1 cellular context compared by ENCODE assay signal in the genomic region with DNA sequence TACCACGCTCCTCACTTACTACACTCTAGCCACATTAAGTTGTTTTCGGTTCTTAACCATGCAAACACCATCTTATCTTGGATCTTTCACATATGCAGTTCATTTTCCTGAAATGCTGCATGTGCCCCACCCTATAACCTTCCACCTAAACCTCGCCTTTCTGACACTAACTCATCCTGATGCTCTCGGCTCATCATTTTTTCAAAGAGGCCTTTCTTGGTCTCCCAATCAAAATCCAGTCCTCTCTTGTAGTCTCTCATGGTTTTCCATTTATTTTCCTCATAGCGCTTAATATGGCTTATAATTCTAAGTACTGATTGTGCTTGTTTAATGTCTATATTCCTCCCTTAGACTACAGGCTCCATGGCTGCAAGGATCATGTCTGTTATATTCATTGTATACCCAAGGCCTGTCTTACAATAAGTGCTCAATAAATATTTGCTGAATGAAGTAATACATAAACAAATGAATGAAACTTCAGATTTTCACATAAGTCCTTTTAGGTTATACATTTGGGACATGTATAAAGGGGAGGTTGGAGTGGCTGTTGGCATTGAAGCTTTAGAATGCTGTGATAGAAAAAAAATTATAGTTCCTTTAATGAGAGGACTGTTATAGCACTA.
TF ChIP-seq lines count a peak whose summit lies in the region.

No MANE protein-coding gene starts in this region.

TF ChIP-seq in K562, 482 proteins besides CTCF, POLR2A, EP300 and RAD21 (continued from another document and continues in another):
- TF ChIP-seq, protein P1, sequence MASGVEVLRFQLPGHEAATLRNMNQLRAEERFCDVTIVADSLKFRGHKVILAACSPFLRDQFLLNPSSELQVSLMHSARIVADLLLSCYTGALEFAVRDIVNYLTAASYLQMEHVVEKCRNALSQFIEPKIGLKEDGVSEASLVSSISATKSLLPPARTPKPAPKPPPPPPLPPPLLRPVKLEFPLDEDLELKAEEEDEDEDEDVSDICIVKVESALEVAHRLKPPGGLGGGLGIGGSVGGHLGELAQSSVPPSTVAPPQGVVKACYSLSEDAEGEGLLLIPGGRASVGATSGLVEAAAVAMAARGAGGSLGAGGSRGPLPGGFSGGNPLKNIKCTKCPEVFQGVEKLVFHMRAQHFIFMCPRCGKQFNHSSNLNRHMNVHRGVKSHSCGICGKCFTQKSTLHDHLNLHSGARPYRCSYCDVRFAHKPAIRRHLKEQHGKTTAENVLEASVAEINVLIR (CRISPR knock-in tag; IDR thresholded peaks at IDR 0.05) = no peak
- no peak for TF ChIP-seq NFRKB (IDR thresholded peaks at IDR 0.05; ENCODE audit: low read depth)
- TF ChIP-seq, protein P2, sequence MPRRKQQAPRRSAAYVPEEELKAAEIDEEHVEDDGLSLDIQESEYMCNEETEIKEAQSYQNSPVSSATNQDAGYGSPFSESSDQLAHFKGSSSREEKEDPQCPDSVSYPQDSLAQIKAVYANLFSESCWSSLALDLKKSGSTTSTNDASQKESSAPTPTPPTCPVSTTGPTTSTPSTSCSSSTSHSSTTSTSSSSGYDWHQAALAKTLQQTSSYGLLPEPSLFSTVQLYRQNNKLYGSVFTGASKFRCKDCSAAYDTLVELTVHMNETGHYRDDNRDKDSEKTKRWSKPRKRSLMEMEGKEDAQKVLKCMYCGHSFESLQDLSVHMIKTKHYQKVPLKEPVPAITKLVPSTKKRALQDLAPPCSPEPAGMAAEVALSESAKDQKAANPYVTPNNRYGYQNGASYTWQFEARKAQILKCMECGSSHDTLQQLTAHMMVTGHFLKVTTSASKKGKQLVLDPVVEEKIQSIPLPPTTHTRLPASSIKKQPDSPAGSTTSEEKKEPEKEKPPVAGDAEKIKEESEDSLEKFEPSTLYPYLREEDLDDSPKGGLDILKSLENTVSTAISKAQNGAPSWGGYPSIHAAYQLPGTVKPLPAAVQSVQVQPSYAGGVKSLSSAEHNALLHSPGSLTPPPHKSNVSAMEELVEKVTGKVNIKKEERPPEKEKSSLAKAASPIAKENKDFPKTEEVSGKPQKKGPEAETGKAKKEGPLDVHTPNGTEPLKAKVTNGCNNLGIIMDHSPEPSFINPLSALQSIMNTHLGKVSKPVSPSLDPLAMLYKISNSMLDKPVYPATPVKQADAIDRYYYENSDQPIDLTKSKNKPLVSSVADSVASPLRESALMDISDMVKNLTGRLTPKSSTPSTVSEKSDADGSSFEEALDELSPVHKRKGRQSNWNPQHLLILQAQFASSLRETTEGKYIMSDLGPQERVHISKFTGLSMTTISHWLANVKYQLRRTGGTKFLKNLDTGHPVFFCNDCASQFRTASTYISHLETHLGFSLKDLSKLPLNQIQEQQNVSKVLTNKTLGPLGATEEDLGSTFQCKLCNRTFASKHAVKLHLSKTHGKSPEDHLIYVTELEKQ (CRISPR knock-in tag; IDR thresholded peaks at IDR 0.05) = no peak
- no peak for TF ChIP-seq NR2F6 (CRISPR knock-in tag; IDR thresholded peaks at IDR 0.05)
- no peak for TF ChIP-seq ZBED1 (IDR thresholded peaks at IDR 0.05)
- TF ChIP-seq HNRNPUL1 (IDR thresholded peaks at IDR 0.05; ENCODE audit: low read length) = no peak
- TF ChIP-seq, protein P3, sequence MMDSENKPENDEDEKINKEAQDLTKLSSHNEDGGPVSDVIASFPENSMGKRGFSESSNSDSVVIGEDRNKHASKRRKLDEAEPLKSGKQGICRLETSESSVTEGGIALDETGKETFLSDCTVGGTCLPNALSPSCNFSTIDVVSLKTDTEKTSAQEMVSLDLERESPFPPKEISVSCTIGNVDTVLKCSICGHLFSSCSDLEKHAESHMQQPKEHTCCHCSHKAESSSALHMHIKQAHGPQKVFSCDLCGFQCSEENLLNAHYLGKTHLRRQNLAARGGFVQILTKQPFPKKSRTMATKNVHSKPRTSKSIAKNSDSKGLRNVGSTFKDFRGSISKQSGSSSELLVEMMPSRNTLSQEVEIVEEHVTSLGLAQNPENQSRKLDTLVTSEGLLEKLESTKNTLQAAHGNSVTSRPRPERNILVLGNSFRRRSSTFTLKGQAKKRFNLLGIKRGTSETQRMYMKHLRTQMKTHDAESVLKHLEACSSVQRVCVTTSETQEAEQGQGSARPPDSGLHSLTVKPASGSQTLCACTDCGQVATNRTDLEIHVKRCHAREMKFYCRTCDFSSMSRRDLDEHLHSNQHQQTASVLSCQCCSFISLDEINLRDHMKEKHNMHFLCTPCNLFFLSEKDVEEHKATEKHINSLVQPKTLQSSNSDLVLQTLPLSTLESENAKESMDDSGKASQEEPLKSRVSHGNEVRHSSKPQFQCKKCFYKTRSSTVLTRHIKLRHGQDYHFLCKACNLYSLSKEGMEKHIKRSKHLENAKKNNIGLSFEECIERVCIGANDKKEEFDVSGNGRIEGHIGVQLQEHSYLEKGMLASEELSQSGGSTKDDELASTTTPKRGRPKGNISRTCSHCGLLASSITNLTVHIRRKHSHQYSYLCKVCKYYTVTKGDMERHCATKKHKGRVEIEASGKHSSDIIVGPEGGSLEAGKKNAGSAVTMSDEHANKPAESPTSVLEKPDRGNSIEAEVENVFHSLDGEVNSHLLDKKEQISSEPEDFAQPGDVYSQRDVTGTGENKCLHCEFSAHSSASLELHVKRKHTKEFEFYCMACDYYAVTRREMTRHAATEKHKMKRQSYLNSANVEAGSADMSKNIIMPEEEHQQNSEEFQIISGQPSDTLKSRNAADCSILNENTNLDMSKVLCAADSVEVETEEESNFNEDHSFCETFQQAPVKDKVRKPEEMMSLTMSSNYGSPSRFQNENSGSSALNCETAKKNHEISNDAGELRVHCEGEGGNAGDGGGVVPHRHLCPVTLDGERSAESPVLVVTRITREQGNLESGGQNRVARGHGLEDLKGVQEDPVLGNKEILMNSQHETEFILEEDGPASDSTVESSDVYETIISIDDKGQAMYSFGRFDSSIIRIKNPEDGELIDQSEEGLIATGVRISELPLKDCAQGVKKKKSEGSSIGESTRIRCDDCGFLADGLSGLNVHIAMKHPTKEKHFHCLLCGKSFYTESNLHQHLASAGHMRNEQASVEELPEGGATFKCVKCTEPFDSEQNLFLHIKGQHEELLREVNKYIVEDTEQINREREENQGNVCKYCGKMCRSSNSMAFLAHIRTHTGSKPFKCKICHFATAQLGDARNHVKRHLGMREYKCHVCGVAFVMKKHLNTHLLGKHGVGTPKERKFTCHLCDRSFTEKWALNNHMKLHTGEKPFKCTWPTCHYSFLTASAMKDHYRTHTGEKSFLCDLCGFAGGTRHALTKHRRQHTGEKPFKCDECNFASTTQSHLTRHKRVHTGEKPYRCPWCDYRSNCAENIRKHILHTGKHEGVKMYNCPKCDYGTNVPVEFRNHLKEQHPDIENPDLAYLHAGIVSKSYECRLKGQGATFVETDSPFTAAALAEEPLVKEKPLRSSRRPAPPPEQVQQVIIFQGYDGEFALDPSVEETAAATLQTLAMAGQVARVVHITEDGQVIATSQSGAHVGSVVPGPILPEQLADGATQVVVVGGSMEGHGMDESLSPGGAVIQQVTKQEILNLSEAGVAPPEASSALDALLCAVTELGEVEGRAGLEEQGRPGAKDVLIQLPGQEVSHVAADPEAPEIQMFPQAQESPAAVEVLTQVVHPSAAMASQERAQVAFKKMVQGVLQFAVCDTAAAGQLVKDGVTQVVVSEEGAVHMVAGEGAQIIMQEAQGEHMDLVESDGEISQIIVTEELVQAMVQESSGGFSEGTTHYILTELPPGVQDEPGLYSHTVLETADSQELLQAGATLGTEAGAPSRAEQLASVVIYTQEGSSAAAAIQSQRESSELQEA (IDR thresholded peaks at IDR 0.05; ENCODE audit: low read depth) = no peak
- TF ChIP-seq, protein P4, sequence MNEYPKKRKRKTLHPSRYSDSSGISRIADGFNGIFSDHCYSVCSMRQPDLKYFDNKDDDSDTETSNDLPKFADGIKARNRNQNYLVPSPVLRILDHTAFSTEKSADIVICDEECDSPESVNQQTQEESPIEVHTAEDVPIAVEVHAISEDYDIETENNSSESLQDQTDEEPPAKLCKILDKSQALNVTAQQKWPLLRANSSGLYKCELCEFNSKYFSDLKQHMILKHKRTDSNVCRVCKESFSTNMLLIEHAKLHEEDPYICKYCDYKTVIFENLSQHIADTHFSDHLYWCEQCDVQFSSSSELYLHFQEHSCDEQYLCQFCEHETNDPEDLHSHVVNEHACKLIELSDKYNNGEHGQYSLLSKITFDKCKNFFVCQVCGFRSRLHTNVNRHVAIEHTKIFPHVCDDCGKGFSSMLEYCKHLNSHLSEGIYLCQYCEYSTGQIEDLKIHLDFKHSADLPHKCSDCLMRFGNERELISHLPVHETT (CRISPR knock-in tag; conservative IDR thresholded peaks at IDR 0.05 in 1 of 2, IDR thresholded peaks at IDR 0.05 in 1 of 2) = no peak; a peak in 1 of 4 replicates
- no peak for TF ChIP-seq SRSF3 (IDR thresholded peaks at IDR 0.05; ENCODE audit: insufficient read depth, low read length)
- no peak for TF ChIP-seq TFAM (CRISPR knock-in tag; conservative IDR thresholded peaks at IDR 0.05)
- no peak for TF ChIP-seq HDAC3 (IDR thresholded peaks at IDR 0.05; ENCODE audit: borderline replicate concordance, partially characterized antibody)
- no peak for TF ChIP-seq NFXL1 (CRISPR knock-in tag; IDR thresholded peaks at IDR 0.05)
- TF ChIP-seq, protein P5, sequence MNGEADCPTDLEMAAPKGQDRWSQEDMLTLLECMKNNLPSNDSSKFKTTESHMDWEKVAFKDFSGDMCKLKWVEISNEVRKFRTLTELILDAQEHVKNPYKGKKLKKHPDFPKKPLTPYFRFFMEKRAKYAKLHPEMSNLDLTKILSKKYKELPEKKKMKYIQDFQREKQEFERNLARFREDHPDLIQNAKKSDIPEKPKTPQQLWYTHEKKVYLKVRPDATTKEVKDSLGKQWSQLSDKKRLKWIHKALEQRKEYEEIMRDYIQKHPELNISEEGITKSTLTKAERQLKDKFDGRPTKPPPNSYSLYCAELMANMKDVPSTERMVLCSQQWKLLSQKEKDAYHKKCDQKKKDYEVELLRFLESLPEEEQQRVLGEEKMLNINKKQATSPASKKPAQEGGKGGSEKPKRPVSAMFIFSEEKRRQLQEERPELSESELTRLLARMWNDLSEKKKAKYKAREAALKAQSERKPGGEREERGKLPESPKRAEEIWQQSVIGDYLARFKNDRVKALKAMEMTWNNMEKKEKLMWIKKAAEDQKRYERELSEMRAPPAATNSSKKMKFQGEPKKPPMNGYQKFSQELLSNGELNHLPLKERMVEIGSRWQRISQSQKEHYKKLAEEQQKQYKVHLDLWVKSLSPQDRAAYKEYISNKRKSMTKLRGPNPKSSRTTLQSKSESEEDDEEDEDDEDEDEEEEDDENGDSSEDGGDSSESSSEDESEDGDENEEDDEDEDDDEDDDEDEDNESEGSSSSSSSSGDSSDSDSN (IDR thresholded peaks at IDR 0.05; ENCODE audit: borderline replicate concordance in 1 of 2, low read depth in 2 of 2, low read length in 2 of 2) = no peak
- no peak for TF ChIP-seq ZNF124 (CRISPR knock-in tag; IDR thresholded peaks at IDR 0.05)
- no peak for TF ChIP-seq GABPA (tag; conservative IDR thresholded peaks at IDR 0.05; ENCODE audit: low read depth)
- TF ChIP-seq RBM17 (IDR thresholded peaks at IDR 0.05; ENCODE audit: borderline replicate concordance, low read depth, low read length) = no peak
- no peak for TF ChIP-seq ZSCAN29 (IDR thresholded peaks at IDR 0.05)
- TF ChIP-seq, protein P6, sequence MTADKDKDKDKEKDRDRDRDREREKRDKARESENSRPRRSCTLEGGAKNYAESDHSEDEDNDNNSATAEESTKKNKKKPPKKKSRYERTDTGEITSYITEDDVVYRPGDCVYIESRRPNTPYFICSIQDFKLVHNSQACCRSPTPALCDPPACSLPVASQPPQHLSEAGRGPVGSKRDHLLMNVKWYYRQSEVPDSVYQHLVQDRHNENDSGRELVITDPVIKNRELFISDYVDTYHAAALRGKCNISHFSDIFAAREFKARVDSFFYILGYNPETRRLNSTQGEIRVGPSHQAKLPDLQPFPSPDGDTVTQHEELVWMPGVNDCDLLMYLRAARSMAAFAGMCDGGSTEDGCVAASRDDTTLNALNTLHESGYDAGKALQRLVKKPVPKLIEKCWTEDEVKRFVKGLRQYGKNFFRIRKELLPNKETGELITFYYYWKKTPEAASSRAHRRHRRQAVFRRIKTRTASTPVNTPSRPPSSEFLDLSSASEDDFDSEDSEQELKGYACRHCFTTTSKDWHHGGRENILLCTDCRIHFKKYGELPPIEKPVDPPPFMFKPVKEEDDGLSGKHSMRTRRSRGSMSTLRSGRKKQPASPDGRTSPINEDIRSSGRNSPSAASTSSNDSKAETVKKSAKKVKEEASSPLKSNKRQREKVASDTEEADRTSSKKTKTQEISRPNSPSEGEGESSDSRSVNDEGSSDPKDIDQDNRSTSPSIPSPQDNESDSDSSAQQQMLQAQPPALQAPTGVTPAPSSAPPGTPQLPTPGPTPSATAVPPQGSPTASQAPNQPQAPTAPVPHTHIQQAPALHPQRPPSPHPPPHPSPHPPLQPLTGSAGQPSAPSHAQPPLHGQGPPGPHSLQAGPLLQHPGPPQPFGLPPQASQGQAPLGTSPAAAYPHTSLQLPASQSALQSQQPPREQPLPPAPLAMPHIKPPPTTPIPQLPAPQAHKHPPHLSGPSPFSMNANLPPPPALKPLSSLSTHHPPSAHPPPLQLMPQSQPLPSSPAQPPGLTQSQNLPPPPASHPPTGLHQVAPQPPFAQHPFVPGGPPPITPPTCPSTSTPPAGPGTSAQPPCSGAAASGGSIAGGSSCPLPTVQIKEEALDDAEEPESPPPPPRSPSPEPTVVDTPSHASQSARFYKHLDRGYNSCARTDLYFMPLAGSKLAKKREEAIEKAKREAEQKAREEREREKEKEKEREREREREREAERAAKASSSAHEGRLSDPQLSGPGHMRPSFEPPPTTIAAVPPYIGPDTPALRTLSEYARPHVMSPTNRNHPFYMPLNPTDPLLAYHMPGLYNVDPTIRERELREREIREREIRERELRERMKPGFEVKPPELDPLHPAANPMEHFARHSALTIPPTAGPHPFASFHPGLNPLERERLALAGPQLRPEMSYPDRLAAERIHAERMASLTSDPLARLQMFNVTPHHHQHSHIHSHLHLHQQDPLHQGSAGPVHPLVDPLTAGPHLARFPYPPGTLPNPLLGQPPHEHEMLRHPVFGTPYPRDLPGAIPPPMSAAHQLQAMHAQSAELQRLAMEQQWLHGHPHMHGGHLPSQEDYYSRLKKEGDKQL (CRISPR knock-in tag; IDR thresholded peaks at IDR 0.05; ENCODE audit: borderline replicate concordance) = no peak
- TF ChIP-seq, protein P7, sequence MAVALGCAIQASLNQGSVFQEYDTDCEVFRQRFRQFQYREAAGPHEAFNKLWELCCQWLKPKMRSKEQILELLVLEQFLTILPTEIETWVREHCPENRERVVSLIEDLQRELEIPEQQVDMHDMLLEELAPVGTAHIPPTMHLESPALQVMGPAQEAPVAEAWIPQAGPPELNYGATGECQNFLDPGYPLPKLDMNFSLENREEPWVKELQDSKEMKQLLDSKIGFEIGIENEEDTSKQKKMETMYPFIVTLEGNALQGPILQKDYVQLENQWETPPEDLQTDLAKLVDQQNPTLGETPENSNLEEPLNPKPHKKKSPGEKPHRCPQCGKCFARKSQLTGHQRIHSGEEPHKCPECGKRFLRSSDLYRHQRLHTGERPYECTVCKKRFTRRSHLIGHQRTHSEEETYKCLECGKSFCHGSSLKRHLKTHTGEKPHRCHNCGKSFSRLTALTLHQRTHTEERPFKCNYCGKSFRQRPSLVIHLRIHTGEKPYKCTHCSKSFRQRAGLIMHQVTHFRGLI (CRISPR knock-in tag; IDR thresholded peaks at IDR 0.05) = no peak
- TF ChIP-seq TSC22D4 (tag; IDR thresholded peaks at IDR 0.05) = no peak
- TF ChIP-seq FOXJ2 (tag; IDR thresholded peaks at IDR 0.05) = no peak
- TF ChIP-seq SAP30 (IDR thresholded peaks at IDR 0.05; ENCODE audit: borderline replicate concordance, insufficient read depth, low read depth, low read length, poor library complexity, severe bottlenecking) = no peak
- TF ChIP-seq EGR1 (conservative IDR thresholded peaks at IDR 0.05) = no peak
- TF ChIP-seq LARP7 (IDR thresholded peaks at IDR 0.05) = no peak; the same call in 1 of the 2 replicates
